In the genomic region with DNA sequence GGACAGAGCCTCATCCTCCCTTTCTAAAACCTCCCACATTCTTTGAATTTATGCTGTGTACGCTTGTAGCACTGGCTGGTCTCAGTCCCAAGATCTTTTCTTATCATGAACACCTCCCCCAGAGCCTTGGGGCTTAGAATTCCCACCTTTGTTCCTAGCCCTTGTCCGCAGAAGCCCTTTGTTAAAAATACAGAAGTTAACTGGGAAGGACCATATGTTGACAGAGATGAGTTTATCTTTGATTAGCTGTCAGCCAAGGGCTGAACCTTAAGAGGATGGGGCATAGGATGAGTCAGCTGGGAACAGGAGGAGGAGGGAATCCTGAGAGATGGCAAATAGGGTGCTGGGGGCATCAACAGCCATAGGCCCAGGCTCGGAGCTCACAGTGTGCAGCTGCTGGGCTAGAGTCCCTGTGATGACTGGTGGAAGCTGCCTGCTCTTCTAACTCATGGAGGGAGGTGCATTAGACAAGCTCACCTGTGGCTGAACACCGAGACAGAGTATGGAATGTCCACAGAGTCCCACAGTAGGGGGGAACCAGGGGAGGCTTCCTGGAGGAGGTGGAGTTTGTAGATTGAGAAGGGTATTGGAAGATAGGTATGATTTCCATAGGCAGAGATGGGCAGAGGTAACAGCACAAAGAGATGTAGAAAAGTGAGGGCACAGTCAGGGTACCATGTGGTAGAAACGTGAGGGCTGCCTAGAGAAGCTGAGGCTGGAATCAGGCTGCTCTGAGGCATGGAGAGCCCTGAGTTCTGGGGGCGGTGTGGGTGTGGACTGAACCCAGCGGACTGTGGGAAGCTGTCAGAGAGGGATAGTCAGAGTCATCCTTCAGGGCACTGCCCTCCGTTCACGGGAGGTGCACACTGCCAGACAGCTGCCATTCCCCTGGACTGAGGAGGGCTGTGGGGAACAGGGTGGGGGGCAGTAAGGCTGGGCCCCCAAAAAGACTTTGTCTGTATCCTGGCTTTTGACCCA, we compare ENCODE assay signal across 1 cellular context.
TF ChIP-seq lines count a peak whose summit lies in the region.

No MANE protein-coding gene starts in this region.

TF ChIP-seq in IMR-90, 13 proteins besides CTCF, POLR2A, EP300 and RAD21:
- no peak for TF ChIP-seq MXI1 (IDR thresholded peaks at IDR 0.05; ENCODE audit: borderline replicate concordance, low read depth, low read length)
- no peak for TF ChIP-seq MAZ (IDR thresholded peaks at IDR 0.05; ENCODE audit: borderline replicate concordance, low read depth, low read length)
- TF ChIP-seq CHD1 (IDR thresholded peaks at IDR 0.05; ENCODE audit: low read depth, low read length), result no peak
- TF ChIP-seq, protein P1, sequence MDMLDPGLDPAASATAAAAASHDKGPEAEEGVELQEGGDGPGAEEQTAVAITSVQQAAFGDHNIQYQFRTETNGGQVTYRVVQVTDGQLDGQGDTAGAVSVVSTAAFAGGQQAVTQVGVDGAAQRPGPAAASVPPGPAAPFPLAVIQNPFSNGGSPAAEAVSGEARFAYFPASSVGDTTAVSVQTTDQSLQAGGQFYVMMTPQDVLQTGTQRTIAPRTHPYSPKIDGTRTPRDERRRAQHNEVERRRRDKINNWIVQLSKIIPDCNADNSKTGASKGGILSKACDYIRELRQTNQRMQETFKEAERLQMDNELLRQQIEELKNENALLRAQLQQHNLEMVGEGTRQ (IDR thresholded peaks at IDR 0.05; ENCODE audit: low read depth, low read length), result no peak
- TF ChIP-seq FOS (IDR thresholded peaks at IDR 0.05; ENCODE audit: low read depth, low read length), result no peak
- no peak for TF ChIP-seq CEBPB (IDR thresholded peaks at IDR 0.05; ENCODE audit: low read depth, low read length)
- TF ChIP-seq NFE2L2 (IDR thresholded peaks at IDR 0.05; ENCODE audit: low read depth, low read length), result no peak
- TF ChIP-seq BHLHE40 (IDR thresholded peaks at IDR 0.05; ENCODE audit: low read depth, low read length), result no peak
- TF ChIP-seq MAFK (IDR thresholded peaks at IDR 0.05; ENCODE audit: low read depth, low read length), result no peak
- no peak for TF ChIP-seq RFX5 (IDR thresholded peaks at IDR 0.05; ENCODE audit: low read depth, low read length)
